Comparison of ENCODE assay signal across 9 cellular contexts in genomic region chr5:136621743-136622142, GRCh38.
"Had no signal": no experiment of that assay in that cellular context is flagged by ENCODE, and none has a peak within 500 bp of the region (broad histone marks: within the 10 kb centered on the region; RNA-seq: fewer than 3 reads in every experiment).

No MANE protein-coding gene starts in this region.

- H3K36me3 Mint-ChIP-seq: IgD-negative memory B cell had no signal

- H3K36me3 ChIP-seq: HAP-1 had no signal

- H2AFZ ChIP-seq: GM23248 had no signal

- H3K9ac ChIP-seq: GM23248 had no signal

- H3K27ac ChIP-seq: GM23248, HL-60 had no signal

- DNase-seq: GM23248, GOT3, H7, HFFc6 had no signal

- H3K27ac Mint-ChIP-seq: HFFc6, IgD-negative memory B cell had no signal

- H3K4me3 Mint-ChIP-seq: HFFc6, IgD-negative memory B cell had no signal

- H3K4me3 ChIP-seq: GM23248, HAP-1 had no signal

- H3K9me3 ChIP-seq: HAP-1 had no signal

- ATAC-seq: HCT116, HepG2 had no signal

- H3K4me1 ChIP-seq: HAP-1 had no signal

- FAIRE-seq: HepG2 had no signal

- H3K4me1 Mint-ChIP-seq: IgD-negative memory B cell had no signal

- H3K9me3 Mint-ChIP-seq: HFFc6, IgD-negative memory B cell had no signal
